Comparison of ENCODE assay signal across 29 cellular contexts in genomic region chr7:54904986-54905385, GRCh38.
A peak's percentile ranks its signal among the peaks of the same experiment; 100 is the strongest.
DNase-seq lines count a peak whose midpoint lies in the region; TF ChIP-seq lines count a peak whose summit lies in the region.
"Had no signal": no experiment of that assay in that cellular context is flagged by ENCODE, and none has a peak within 500 bp of the region (broad histone marks: within the 10 kb centered on the region; RNA-seq: fewer than 3 reads in every experiment).

No MANE protein-coding gene starts in this region.

- H3K4me2 ChIP-seq in osteoblast (ENCODE audit: insufficient read depth, low read length): peak overlapping the region; percentile 51

- H2AFZ ChIP-seq in osteoblast (ENCODE audit: low read length): no peak overlapping the region

- no peaks in the 10 kb centered on the region for H3K9me3 ChIP-seq in osteoblast (ENCODE audit: low read depth, low read length)
- H3K9me3 ChIP-seq: body of pancreas, ovary had no signal

- no peak overlapping the region for H3K27ac ChIP-seq in osteoblast (ENCODE audit: low read depth, low read length)
- H3K27ac ChIP-seq: body of pancreas, ovary had no signal

- H3K27me3 ChIP-seq in osteoblast (ENCODE audit: insufficient read depth, low read length): no peaks in the 10 kb centered on the region
- H3K27me3 ChIP-seq: body of pancreas, ovary had no signal

- H3K4me3 ChIP-seq in AG10803 (ENCODE audit: low read length) (no peak overlapping the region), fibroblast of mammary gland (ENCODE audit: control insufficient read depth, low read depth, low read length) (no peak overlapping the region), osteoblast (ENCODE audit: insufficient read depth, low read length) (no peak overlapping the region)
- H3K4me3 ChIP-seq: body of pancreas, ovary, skin epidermis had no signal

- H3K36me3 ChIP-seq in osteoblast (ENCODE audit: insufficient read depth, low read length): no peaks in the 10 kb centered on the region
- H3K36me3 ChIP-seq: ovary had no signal

- no peaks in the 10 kb centered on the region for H4K20me1 ChIP-seq in osteoblast (ENCODE audit: insufficient read depth, low read length)

- TF ChIP-seq CTCF in AG10803 (conservative IDR thresholded peaks at IDR 0.05; ENCODE audit: low read length) (no peak), fibroblast of mammary gland (conservative IDR thresholded peaks at IDR 0.05; ENCODE audit: control insufficient read depth, insufficient read depth, low read depth, low read length) (no peak), osteoblast (IDR thresholded peaks at IDR 0.05; ENCODE audit: extremely low read depth, low read depth, low read length) (no peak)

- peak; percentile 59 for DNase-seq in AG10803 (ENCODE audit: low read depth)
- DNase-seq in M059J (ENCODE audit: low read depth): peak; percentile 13
- peak; percentile 50 for DNase-seq in fibroblast of mammary gland (ENCODE audit: low read depth)
- DNase-seq in osteoblast (ENCODE audit: insufficient read length, low spot score, missing footprints): no peak
- no peak for DNase-seq in NCI-H1436 treated with DMSO at 0.1 percent for 48 hours (lab: John Stamatoyannopoulos, UW)
- no peak for DNase-seq in activated T-cell treated with anti-CD3 and anti-CD28 coated beads for 4 hours
- DNase-seq in occipital lobe (lab: John Stamatoyannopoulos, UW): no peak
- no peak for DNase-seq in activated naive CD4-positive, alpha-beta T cell treated with anti-CD3 and anti-CD28 coated beads, Interleukin-2, amount 50 U/mL, for 16 hours
- DNase-seq: activated CD4-positive, alpha-beta T cell treated with anti-CD3 and anti-CD28 coated beads, Interleukin-2, amount 50 U/mL, for 48 hours; activated naive CD4-positive, alpha-beta T cell treated with Interleukin-2 at 50 U/mL for 16 hours; body of pancreas; CD4-positive, CD25-positive, alpha-beta regulatory T cell; DMS79 treated with DMSO at 0.1 percent for 48 hours; glutamatergic neuron; H7; KBM-7; kidney; MM.1S; natural killer cell; NCI-H2081; NCI-H2227 treated with DMSO at 0.1 percent for 48 hours; NCI-H526; ovary; PC-3; retina; SHP77; stimulated activated naive CD4-positive, alpha-beta T cell; T-helper 2 cell had no signal

- peaks cover 13% of the 10 kb centered on the region for H3K4me1 ChIP-seq in osteoblast (ENCODE audit: insufficient read depth, low read length)
- H3K4me1 ChIP-seq: body of pancreas had no signal

- no peaks in the 10 kb centered on the region for H3K79me2 ChIP-seq in osteoblast (ENCODE audit: insufficient read depth, low read length)

Comparison
In these comparisons a context has a peak if more than half of its experiments do, and no peak if none do; other contexts are left out.
1. DNase-seq: peak in AG10803 (single experiment), M059J (single experiment) and fibroblast of mammary gland (single experiment); none in osteoblast (single experiment), NCI-H1436 treated with DMSO at 0.1 percent for 48 hours (single experiment), activated T-cell treated with anti-CD3 and anti-CD28 coated beads for 4 hours (single experiment), occipital lobe (single experiment) and activated naive CD4-positive, alpha-beta T cell treated with anti-CD3 and anti-CD28 coated beads, Interleukin-2, amount 50 U/mL, for 16 hours (single experiment).